ENCODE assay signal across 8 cellular contexts in the genomic region with DNA sequence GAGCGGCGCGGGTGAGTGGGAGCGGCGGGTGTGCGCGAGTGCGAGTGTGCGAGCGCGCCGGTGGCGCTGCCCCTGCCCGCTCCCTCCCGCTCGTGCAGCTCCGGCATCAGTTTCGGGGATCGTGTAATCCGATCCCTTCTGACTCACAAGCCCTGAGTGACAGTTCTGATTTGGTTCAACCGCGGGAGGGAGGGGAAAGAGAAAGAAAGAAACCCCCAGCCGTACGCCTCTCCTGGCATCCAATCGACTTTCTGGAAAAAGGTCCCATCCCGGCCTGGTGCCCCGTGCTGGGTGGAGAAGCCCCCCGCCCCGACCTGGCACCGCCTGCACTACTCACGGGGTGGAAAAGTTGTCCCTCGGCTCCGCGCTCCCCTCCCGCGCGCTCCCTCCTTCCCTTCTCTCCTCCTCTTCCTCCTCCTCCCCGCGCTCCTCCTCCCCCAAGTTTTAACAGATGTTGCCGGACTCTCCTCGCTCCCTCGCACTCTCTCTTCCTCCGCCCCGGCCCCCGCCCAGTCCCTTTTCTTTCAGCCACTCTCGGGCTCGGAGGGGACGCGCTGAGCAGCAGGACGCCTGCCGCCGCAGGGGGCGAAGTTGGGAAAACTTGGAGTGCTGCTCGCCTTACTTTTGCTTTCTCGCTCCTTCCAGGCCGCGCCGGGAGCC. TPM values are rescaled to one million over a fixed set of nuclear protein-coding genes. Genes with fewer than 3 reads are reported as not detected.
DNase-seq lines count a peak whose midpoint lies in the region; ATAC-seq and TF ChIP-seq lines count a peak whose summit lies in the region.

A gene (minus strand): TSS at position 48 of the 660 bp plus-strand sequence. CDS start 13,956 bp downstream, outside the sequence.

- H3K27me3 ChIP-seq in SJCRH30 = no peaks in the 10 kb centered on the region

- H3K27ac ChIP-seq in SJCRH30 = peak within 1 kb of the TSS; percentile 78

- H3K9me3 ChIP-seq in SJCRH30 (replicated peaks) = no peaks in the 10 kb centered on the region

- H3K4me3 ChIP-seq in SJCRH30 = peak within 1 kb of the TSS; percentile 77

- no peaks in the 10 kb centered on the region for H3K36me3 ChIP-seq in SJCRH30

- H3K4me1 ChIP-seq in SJCRH30 = peaks cover 32% of the 10 kb centered on the region

- DNase-seq in AG20443 (ENCODE audit: low spot score) (peak; percentile 92), SJCRH30 (peak; percentile 88 to 89), dermis blood vessel endothelial cell (peak; percentile 91), left lobe of liver (ENCODE audit: low spot score) (peak; percentile 49), erythroblast (lab: John Stamatoyannopoulos, UW) (no peak)
- DNase-seq in stimulated activated CD8-positive, alpha-beta memory T cell treated with anti-CD3 and anti-CD28 coated beads, Interleukin-4, amount 100 ng/mL, for 48 hours = peak; percentile 57

- TF ChIP-seq POLR2A in erythroblast (IDR thresholded peaks at IDR 0.05; ENCODE audit: low read length) = no peak

- ATAC-seq in GM18508 (IDR thresholded peaks at IDR 0.05; ENCODE audit: insufficient read depth, unreplicated experiment) (peak; percentile 68), HG03095 (IDR thresholded peaks at IDR 0.05; ENCODE audit: unreplicated experiment) (peak; percentile 70), left lobe of liver (peak; percentile 71)

RNA-seq across cellular contexts. Expression of the gene that starts here (rescaled TPM):
- total RNA-seq in SJCRH30 (2014; rRNA removed; shearing (Covaris generic)) = 8.9 and 11.1 TPM in 2 replicates
- 1.0 and 1.6 TPM in 2 replicates for total RNA-seq in dermis blood vessel endothelial cell
- 0.88 TPM for total RNA-seq in left lobe of liver

Comparison
In these comparisons a context has a peak if more than half of its experiments do, and no peak if none do; other contexts are left out.
1. Peak in DNase-seq and ATAC-seq in left lobe of liver; RNA of the gene not detected or under 1 TPM.
2. DNase-seq: peak in AG20443 (single experiment), SJCRH30 (2 of 2), dermis blood vessel endothelial cell (single experiment) and stimulated activated CD8-positive, alpha-beta memory T cell treated with anti-CD3 and anti-CD28 coated beads, Interleukin-4, amount 100 ng/mL, for 48 hours (single experiment); none in erythroblast (0 of 2).
3. Peak in every context shown above with its lines, with median percentiles within 50 percentile points of each other: ATAC-seq.